Comparison of ENCODE assay signal across 22 cellular contexts in genomic region chr20:56924316-56924975, GRCh38.
DNase-seq lines count a peak whose midpoint lies in the region; ATAC-seq and TF ChIP-seq lines count a peak whose summit lies in the region.
"Had no signal": no experiment of that assay in that cellular context is flagged by ENCODE, and none has a peak within 500 bp of the region (broad histone marks: within the 10 kb centered on the region; RNA-seq: fewer than 3 reads in every experiment).

No MANE protein-coding gene starts in this region.

- CTCF ChIA-PET in T-cell (lab: Charles Lee) = no interaction called here

- H3K27ac ChIP-seq in endodermal cell (ENCODE audit: low read depth, low read length) (peak overlapping the region; percentile 89), mesendoderm (ENCODE audit: low read depth, low read length) (no peak overlapping the region), suprapubic skin (no peak overlapping the region), SJCRH30 (no peak overlapping the region)
- H3K27ac ChIP-seq: BLaER1, gastroesophageal sphincter, lower lobe of right lung, uterus, WERI-Rb-1 had no signal

- no peak overlapping the region for H3K18ac ChIP-seq in mesendoderm (ENCODE audit: low read length)

- H3K9me3 ChIP-seq in endodermal cell (ENCODE audit: control insufficient read depth, low read length) (no peaks in the 10 kb centered on the region), suprapubic skin (no peaks in the 10 kb centered on the region), SJCRH30 (replicated peaks) (no peaks in the 10 kb centered on the region)
- H3K9me3 ChIP-seq: gastroesophageal sphincter, lower lobe of right lung, uterus had no signal

- H3K4me2 ChIP-seq in mesendoderm (ENCODE audit: low read length) = no peak overlapping the region
- H3K4me2 ChIP-seq: BLaER1 had no signal

- H3K56ac ChIP-seq in mesendoderm (ENCODE audit: low read length) = no peak overlapping the region

- no peaks in the 10 kb centered on the region for H3K79me1 ChIP-seq in mesendoderm (ENCODE audit: low read length)

- no peak for TF ChIP-seq EP300 in suprapubic skin (IDR thresholded peaks at IDR 0.05)

- no peak overlapping the region for H3K4ac ChIP-seq in mesendoderm (ENCODE audit: low read depth, low read length)

- no peak for TF ChIP-seq CTCF in endodermal cell (conservative IDR thresholded peaks at IDR 0.05)
- TF ChIP-seq CTCF in suprapubic skin (IDR thresholded peaks at IDR 0.05) = no peak

- peaks cover 62% of the 10 kb centered on the region for H3K27me3 Mint-ChIP-seq in activated naive CD8-positive, alpha-beta T cell treated with anti-CD3 and anti-CD28 coated beads, Interleukin-2, amount 10 ng/mL, durations not matched to agents 7 days and 5 days
- H3K27me3 Mint-ChIP-seq in activated naive CD8-positive, alpha-beta T cell treated with anti-CD3 and anti-CD28 coated beads, Interleukin-2, amount 50 U/mL, for 24 hours = peaks cover 54% of the 10 kb centered on the region
- peaks cover 91% of the 10 kb centered on the region for H3K27me3 Mint-ChIP-seq in endodermal cell (ENCODE audit: insufficient read depth)
- peaks cover 66 to 71% of the 10 kb centered on the region in 2 donors for H3K27me3 Mint-ChIP-seq in T-cell

- no peak overlapping the region for H3K9ac ChIP-seq in endodermal cell (ENCODE audit: extremely low read depth, low read length, poor library complexity, severe bottlenecking)
- no peak overlapping the region for H3K9ac ChIP-seq in mesendoderm (ENCODE audit: low read length)
- H3K9ac ChIP-seq: BLaER1 had no signal

- H3K4me3 ChIP-seq in endodermal cell (ENCODE audit: low read length) (no peak overlapping the region), mesendoderm (ENCODE audit: low read length) (no peak overlapping the region), suprapubic skin (peak overlapping the region; percentile 47), SJCRH30 (no peak overlapping the region)
- H3K4me3 ChIP-seq: BLaER1, lower lobe of right lung, uterus had no signal

- no peak overlapping the region for H2AK5ac ChIP-seq in mesendoderm (ENCODE audit: low read length)

- H2BK5ac ChIP-seq in mesendoderm (ENCODE audit: low read length) = no peak overlapping the region

- no peaks in the 10 kb centered on the region for H3K36me3 Mint-ChIP-seq in activated naive CD8-positive, alpha-beta T cell treated with anti-CD3 and anti-CD28 coated beads, Interleukin-2, amount 10 ng/mL, durations not matched to agents 7 days and 5 days
- H3K36me3 Mint-ChIP-seq in activated naive CD8-positive, alpha-beta T cell treated with anti-CD3 and anti-CD28 coated beads, Interleukin-2, amount 50 U/mL, for 24 hours (ENCODE audit: low read depth) = no peaks in the 10 kb centered on the region
- H3K36me3 Mint-ChIP-seq in endodermal cell (ENCODE audit: low read depth) = no peaks in the 10 kb centered on the region
- no peaks in the 10 kb centered on the region for H3K36me3 Mint-ChIP-seq in T-cell
- H3K36me3 Mint-ChIP-seq: activated naive CD4-positive, alpha-beta T cell treated with anti-CD3 and anti-CD28 coated beads, Interleukin-2, amount 50 U/mL, for 24 hours had no signal

- H3K36me3 ChIP-seq in endodermal cell (ENCODE audit: control insufficient read depth, insufficient read depth, low read length) (no peaks in the 10 kb centered on the region), mesendoderm (ENCODE audit: control insufficient read depth, insufficient read depth, low read length) (no peaks in the 10 kb centered on the region), suprapubic skin (no peaks in the 10 kb centered on the region), SJCRH30 (no peaks in the 10 kb centered on the region)
- H3K36me3 ChIP-seq: BLaER1, gastroesophageal sphincter, lower lobe of right lung, uterus, WERI-Rb-1 had no signal

- peak overlapping the region; percentile 18 for H3K4me3 Mint-ChIP-seq in activated naive CD8-positive, alpha-beta T cell treated with anti-CD3 and anti-CD28 coated beads, Interleukin-2, amount 10 ng/mL, durations not matched to agents 7 days and 5 days
- H3K4me3 Mint-ChIP-seq in activated naive CD8-positive, alpha-beta T cell treated with anti-CD3 and anti-CD28 coated beads, Interleukin-2, amount 50 U/mL, for 24 hours = no peak overlapping the region
- H3K4me3 Mint-ChIP-seq in endodermal cell = peak overlapping the region; percentile 56
- H3K4me3 Mint-ChIP-seq in T-cell = peak overlapping the region in 1 of 3 donors; percentile 9
- H3K4me3 Mint-ChIP-seq: activated CD8-positive, alpha-beta T cell treated with anti-CD3 and anti-CD28 coated beads for 36 hours; activated naive CD4-positive, alpha-beta T cell treated with anti-CD3 and anti-CD28 coated beads, Interleukin-2, amount 50 U/mL, for 24 hours; activated T-cell treated with anti-CD3 and anti-CD28 coated beads, Interleukin-2, amount 50 U/mL, for 24 hours had no signal

- no peak for TF ChIP-seq POLR2A in suprapubic skin (IDR thresholded peaks at IDR 0.05)

- ATAC-seq in activated naive CD8-positive, alpha-beta T cell treated with anti-CD3 and anti-CD28 coated beads, Interleukin-2, amount 10 ng/mL, durations not matched to agents 7 days and 5 days (ENCODE audit: low read depth) = no peak
- no peak for ATAC-seq in activated naive CD8-positive, alpha-beta T cell treated with anti-CD3 and anti-CD28 coated beads, Interleukin-2, amount 50 U/mL, for 24 hours
- ATAC-seq in T-cell (replicated peaks in 1 of 4) = no peak
- ATAC-seq: activated CD8-positive, alpha-beta T cell treated with anti-CD3 and anti-CD28 coated beads for 36 hours; gastroesophageal sphincter; lower lobe of right lung had no signal

- no peak overlapping the region for H3K23ac ChIP-seq in mesendoderm (ENCODE audit: low read length)

- no peak overlapping the region for H2BK120ac ChIP-seq in mesendoderm (ENCODE audit: low read depth, low read length)

- DNase-seq in activated naive CD8-positive, alpha-beta T cell treated with anti-CD3 and anti-CD28 coated beads, Interleukin-2, amount 10 ng/mL, durations not matched to agents 7 days and 5 days = no peak
- no peak for DNase-seq in activated naive CD8-positive, alpha-beta T cell treated with anti-CD3 and anti-CD28 coated beads, Interleukin-2, amount 50 U/mL, for 24 hours
- DNase-seq in endodermal cell (no peak), mesendoderm (peak; percentile 28), suprapubic skin (ENCODE audit: low spot score in 2 of 2) (no peak), T-cell (no peak), SJCRH30 (no peak)
- DNase-seq in activated T-cell treated with anti-CD3 and anti-CD28 coated beads, Interleukin-2, amount 50 U/mL, for 48 hours = no peak
- DNase-seq: activated CD8-positive, alpha-beta T cell treated with anti-CD3 and anti-CD28 coated beads for 36 hours; activated T-cell treated with anti-CD3 and anti-CD28 coated beads, Interleukin-2, amount 50 U/mL, for 24 hours; HCEC 1CT; lower lobe of right lung; NCI-H2227 treated with DMSO at 0.1 percent for 48 hours; NCI-H774; PC-3; small intestine; stimulated activated CD4-positive, alpha-beta T cell treated with anti-CD3 and anti-CD28 coated beads, Interleukin-4, amount 100 ng/mL, for 1 hour; uterus; WERI-Rb-1 had no signal

- no peak overlapping the region for H4K5ac ChIP-seq in mesendoderm (ENCODE audit: low read length)

- no peaks in the 10 kb centered on the region for H3K9me3 Mint-ChIP-seq in activated naive CD8-positive, alpha-beta T cell treated with anti-CD3 and anti-CD28 coated beads, Interleukin-2, amount 10 ng/mL, durations not matched to agents 7 days and 5 days
- H3K9me3 Mint-ChIP-seq in activated naive CD8-positive, alpha-beta T cell treated with anti-CD3 and anti-CD28 coated beads, Interleukin-2, amount 50 U/mL, for 24 hours = no peaks in the 10 kb centered on the region
- no peaks in the 10 kb centered on the region for H3K9me3 Mint-ChIP-seq in endodermal cell
- no peaks in the 10 kb centered on the region for H3K9me3 Mint-ChIP-seq in T-cell
- H3K9me3 Mint-ChIP-seq: activated CD8-positive, alpha-beta T cell treated with anti-CD3 and anti-CD28 coated beads for 36 hours; activated naive CD4-positive, alpha-beta T cell treated with anti-CD3 and anti-CD28 coated beads, Interleukin-2, amount 50 U/mL, for 24 hours; activated T-cell treated with anti-CD3 and anti-CD28 coated beads, Interleukin-2, amount 50 U/mL, for 24 hours had no signal

- POLR2A ChIA-PET in activated naive CD8-positive, alpha-beta T cell treated with anti-CD3 and anti-CD28 coated beads, Interleukin-2, amount 10 ng/mL, durations not matched to agents 7 days and 5 days (lab: Charles Lee) = no interaction called here
- POLR2A ChIA-PET in T-cell (lab: Charles Lee) = no interaction called here

- H3K27ac Mint-ChIP-seq in activated naive CD8-positive, alpha-beta T cell treated with anti-CD3 and anti-CD28 coated beads, Interleukin-2, amount 10 ng/mL, durations not matched to agents 7 days and 5 days = no peak overlapping the region
- H3K27ac Mint-ChIP-seq in activated naive CD8-positive, alpha-beta T cell treated with anti-CD3 and anti-CD28 coated beads, Interleukin-2, amount 50 U/mL, for 24 hours = no peak overlapping the region
- H3K27ac Mint-ChIP-seq in endodermal cell = no peak overlapping the region
- H3K27ac Mint-ChIP-seq in T-cell = no peak overlapping the region
- H3K27ac Mint-ChIP-seq: activated CD8-positive, alpha-beta T cell treated with anti-CD3 and anti-CD28 coated beads for 36 hours; activated naive CD4-positive, alpha-beta T cell treated with anti-CD3 and anti-CD28 coated beads, Interleukin-2, amount 50 U/mL, for 24 hours; activated T-cell treated with anti-CD3 and anti-CD28 coated beads, Interleukin-2, amount 50 U/mL, for 24 hours had no signal

- no peak overlapping the region for H2BK15ac ChIP-seq in mesendoderm (replicated peaks; ENCODE audit: low read depth)

- H3K4me1 ChIP-seq in endodermal cell (ENCODE audit: control insufficient read depth, insufficient read depth, low read length) (no peaks in the 10 kb centered on the region), mesendoderm (ENCODE audit: control insufficient read depth, low read depth, low read length) (peaks cover 4% of the 10 kb centered on the region), suprapubic skin (peaks cover 15% of the 10 kb centered on the region), SJCRH30 (no peaks in the 10 kb centered on the region)
- H3K4me1 ChIP-seq: lower lobe of right lung had no signal

- WGBS in endodermal cell (ENCODE audit: insufficient coverage in 1 of 2, insufficient read length in 1 of 2), 2 experiments = 7 to 8% methylated on average over 22 to 24 of the region's 25 CpGs
- no CpG with 5 or more reads among the region's 25 CpGs for WGBS in mesendoderm (ENCODE audit: extremely low coverage, insufficient coverage, low lambda C conversion rate)
- 48% methylated on average over 25 of the region's 25 CpGs for WGBS in suprapubic skin

- H3K27me3 ChIP-seq in endodermal cell (ENCODE audit: control insufficient read depth, insufficient read depth, low read length, poor library complexity, severe bottlenecking) (peaks cover 93% of the 10 kb centered on the region), mesendoderm (ENCODE audit: insufficient read depth, low read length, poor library complexity) (peaks cover 13% of the 10 kb centered on the region), suprapubic skin (peaks cover 69% of the 10 kb centered on the region), SJCRH30 (peaks cover 30% of the 10 kb centered on the region)

- no peak overlapping the region for H4K8ac ChIP-seq in mesendoderm (ENCODE audit: low read depth, low read length)

- no peaks in the 10 kb centered on the region for H3K4me1 Mint-ChIP-seq in activated naive CD8-positive, alpha-beta T cell treated with anti-CD3 and anti-CD28 coated beads, Interleukin-2, amount 10 ng/mL, durations not matched to agents 7 days and 5 days
- no peaks in the 10 kb centered on the region for H3K4me1 Mint-ChIP-seq in activated naive CD8-positive, alpha-beta T cell treated with anti-CD3 and anti-CD28 coated beads, Interleukin-2, amount 50 U/mL, for 24 hours
- H3K4me1 Mint-ChIP-seq in endodermal cell (peaks cover 11% of the 10 kb centered on the region), T-cell (peaks cover 0 to 13% (median 0%) of the 10 kb centered on the region in 3 donors)

- H3K79me2 ChIP-seq in mesendoderm (ENCODE audit: control insufficient read depth, insufficient read depth, low read length) = no peaks in the 10 kb centered on the region
